In the genomic region with DNA sequence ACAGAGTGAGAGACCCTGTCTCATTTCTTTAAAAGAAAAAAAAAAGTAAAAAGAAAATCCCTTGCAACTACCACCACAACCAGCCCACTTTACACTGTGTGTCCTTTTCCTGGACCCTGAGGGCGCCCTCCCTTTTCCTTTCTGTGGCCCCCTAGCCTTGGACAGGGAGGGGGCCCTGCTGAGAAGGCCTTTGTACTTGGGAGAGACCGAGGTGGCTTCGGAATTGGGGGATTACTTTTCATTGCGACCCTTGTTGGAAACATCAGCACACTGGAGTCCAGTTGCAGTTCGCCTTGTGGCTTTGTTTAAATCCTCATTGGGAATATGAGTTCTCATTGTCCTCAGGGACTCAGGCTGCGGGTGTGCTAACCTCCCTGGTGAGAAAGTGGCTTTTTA, we compare ENCODE assay signal across 22 cellular contexts. TPM values are rescaled to one million over a fixed set of nuclear protein-coding genes. Genes with fewer than 3 reads are reported as not detected.
A peak's percentile ranks its signal among the peaks of the same experiment; 100 is the strongest.
DNase-seq lines count a peak whose midpoint lies in the region; ATAC-seq and TF ChIP-seq lines count a peak whose summit lies in the region.
"Had no signal": no experiment of that assay in that cellular context is flagged by ENCODE, and none has a peak within 500 bp of the region (broad histone marks: within the 10 kb centered on the region; RNA-seq: fewer than 3 reads in every experiment).

No MANE protein-coding gene starts in this region.

- no peaks in the 10 kb centered on the region for H3K36me3 ChIP-seq in ectodermal cell (ENCODE audit: control insufficient read depth, insufficient read depth, low read length)
- H3K36me3 ChIP-seq in neural progenitor cell, result no peaks in the 10 kb centered on the region
- H3K36me3 ChIP-seq in gastrocnemius medialis, result no peaks in the 10 kb centered on the region

- no peaks in the 10 kb centered on the region for H3K79me2 ChIP-seq in neural progenitor cell (ENCODE audit: low read depth)

- H3K9me3 ChIP-seq in ectodermal cell (ENCODE audit: control insufficient read depth, low read length), result no peaks in the 10 kb centered on the region
- H3K9me3 ChIP-seq in neural progenitor cell (ENCODE audit: low read depth), result no peaks in the 10 kb centered on the region
- no peaks in the 10 kb centered on the region for H3K9me3 ChIP-seq in gastrocnemius medialis
- H3K9me3 ChIP-seq: tibial artery had no signal

- H3K9me3 Mint-ChIP-seq in neural progenitor cell (no peaks in the 10 kb centered on the region), glutamatergic neuron (ENCODE audit: unreplicated experiment) (peaks cover 5% of the 10 kb centered on the region)
- H3K9me3 Mint-ChIP-seq: activated naive CD4-positive, alpha-beta T cell treated with anti-CD3 and anti-CD28 coated beads for 36 hours; CD8-positive, alpha-beta memory T cell; immature natural killer cell; natural killer cell treated with Interleukin-12 subunit alpha and Interleukin-12 subunit beta and Interleukin-15 and Interleukin-18, amount 100 ng/mL, for 72 hours; T-helper 1 cell treated with Interleukin-12 subunit alpha and Interleukin-12 subunit beta and Interleukin-4 antibody, amounts not matched to agents 30 μg/mL and 1 μg/mL, for 36 hours had no signal

- intact Hi-C loops in gastrocnemius medialis (cut with DNase I; ENCODE audit: low total_unique reads), result no loop called here

- peaks cover 48% of the 10 kb centered on the region for H3K4me1 Mint-ChIP-seq in neural progenitor cell
- H3K4me1 Mint-ChIP-seq in glutamatergic neuron (ENCODE audit: low read depth, unreplicated experiment), result peaks cover 19% of the 10 kb centered on the region
- H3K4me1 Mint-ChIP-seq: CD8-positive, alpha-beta memory T cell had no signal

- H3K4me1 ChIP-seq in ectodermal cell (ENCODE audit: control insufficient read depth, insufficient read depth, low read length) (peaks cover 22% of the 10 kb centered on the region), neural progenitor cell (peaks cover 23% of the 10 kb centered on the region), gastrocnemius medialis (peaks cover 12 to 17% of the 10 kb centered on the region in 2 donors)

- H3K27ac Mint-ChIP-seq in neural progenitor cell (peak overlapping the region; percentile 99), glutamatergic neuron (ENCODE audit: unreplicated experiment) (no peak overlapping the region)
- H3K27ac Mint-ChIP-seq: activated naive CD4-positive, alpha-beta T cell treated with anti-CD3 and anti-CD28 coated beads for 36 hours; immature natural killer cell; natural killer cell treated with Interleukin-12 subunit alpha and Interleukin-12 subunit beta and Interleukin-15 and Interleukin-18, amount 100 ng/mL, for 72 hours; T-helper 1 cell treated with Interleukin-12 subunit alpha and Interleukin-12 subunit beta and Interleukin-4 antibody, amounts not matched to agents 30 μg/mL and 1 μg/mL, for 36 hours had no signal

- H3K4me3 Mint-ChIP-seq in neural progenitor cell (peak overlapping the region; percentile 76), glutamatergic neuron (ENCODE audit: unreplicated experiment) (no peak overlapping the region)
- H3K4me3 Mint-ChIP-seq: activated naive CD4-positive, alpha-beta T cell treated with anti-CD3 and anti-CD28 coated beads for 36 hours; CD8-positive, alpha-beta memory T cell; immature natural killer cell; natural killer cell treated with Interleukin-12 subunit alpha and Interleukin-12 subunit beta and Interleukin-15 and Interleukin-18, amount 100 ng/mL, for 72 hours; T-helper 1 cell treated with Interleukin-12 subunit alpha and Interleukin-12 subunit beta and Interleukin-4 antibody, amounts not matched to agents 30 μg/mL and 1 μg/mL, for 36 hours had no signal

- peaks cover 18% of the 10 kb centered on the region for H4K20me1 ChIP-seq in neural progenitor cell (ENCODE audit: low read depth)

- H3K4me3 ChIP-seq in ectodermal cell (ENCODE audit: insufficient read depth, low read depth, low read length) (no peak overlapping the region), neural progenitor cell (peak overlapping the region; percentile 23), gastrocnemius medialis (no peak overlapping the region)
- H3K4me3 ChIP-seq: lung, tibial artery had no signal

- TF ChIP-seq POLR2A in gastrocnemius medialis (IDR thresholded peaks at IDR 0.05), result no peak

- H3K9ac ChIP-seq in neural progenitor cell, result no peak overlapping the region

- H3K27me3 Mint-ChIP-seq in neural progenitor cell (ENCODE audit: insufficient read depth, low read depth), result peaks cover 12% of the 10 kb centered on the region
- H3K27me3 Mint-ChIP-seq in glutamatergic neuron (ENCODE audit: unreplicated experiment), result peaks cover 4% of the 10 kb centered on the region
- H3K27me3 Mint-ChIP-seq: CD8-positive, alpha-beta memory T cell; natural killer cell treated with Interleukin-12 subunit alpha and Interleukin-12 subunit beta and Interleukin-15 and Interleukin-18, amount 100 ng/mL, for 72 hours had no signal

- ATAC-seq in gastrocnemius medialis, result no peak
- ATAC-seq: natural killer cell treated with Interleukin-12 subunit alpha and Interleukin-12 subunit beta and Interleukin-15 and Interleukin-18, amount 100 ng/mL, for 72 hours; Right ventricle myocardium inferior had no signal

- WGBS in ectodermal cell, 2 experiments, result 16 to 22% methylated on average over 6 of the region's 6 CpGs

- peak; percentile 39 for DNase-seq in activated effector memory CD4-positive, alpha-beta T cell treated with anti-CD3 and anti-CD28 coated beads, Interleukin-2, amount 50 U/mL, for 16 hours
- DNase-seq in activated effector memory CD4-positive, alpha-beta T cell treated with Interleukin-2 at 50 U/mL for 16 hours, result no peak
- DNase-seq in neural progenitor cell (ENCODE audit: low spot score) (no peak), NCI-H1417 treated with DMSO at 0.1 percent for 48 hours (lab: John Stamatoyannopoulos, UW) (no peak), gastrocnemius medialis (no peak), glutamatergic neuron (no peak), retina (no peak)
- DNase-seq: activated CD4-positive, CD25-positive, alpha-beta regulatory T cell; activated naive CD4-positive, alpha-beta T cell treated with anti-CD3 and anti-CD28 coated beads for 36 hours; CD8-positive, alpha-beta memory T cell; cortex of kidney; immature natural killer cell; NCI-H1694; NCI-H226; NK-92 treated with Interleukin-12 subunit alpha and Interleukin-12 subunit beta, amount 100 ng/mL, for 24 hours; stimulated activated CD4-positive, alpha-beta T cell treated with anti-CD3 and anti-CD28 coated beads, Interleukin-4, amount 100 ng/mL, for 4 hours had no signal

- peak overlapping the region; percentile 71 for H3K4me2 ChIP-seq in neural progenitor cell

- H3K27me3 ChIP-seq in ectodermal cell (ENCODE audit: control insufficient read depth, insufficient read depth, low read length, poor library complexity, severe bottlenecking), result no peaks in the 10 kb centered on the region
- no peaks in the 10 kb centered on the region for H3K27me3 ChIP-seq in neural progenitor cell
- no peaks in the 10 kb centered on the region for H3K27me3 ChIP-seq in gastrocnemius medialis
- H3K27me3 ChIP-seq: tibial artery had no signal

- H3K27ac ChIP-seq in ectodermal cell (ENCODE audit: insufficient read depth, low read depth, low read length, poor library complexity, severe bottlenecking) (peak overlapping the region; percentile 79), neural progenitor cell (peak overlapping the region; percentile 91), gastrocnemius medialis (no peak overlapping the region)
- H3K27ac ChIP-seq: tibial artery had no signal

- in situ Hi-C loops in gastrocnemius medialis (cut with MboI; ENCODE audit: low sequenced_read_pairs in 4 of 4), result no loop called here

- H3K36me3 Mint-ChIP-seq in neural progenitor cell (peaks cover 9% of the 10 kb centered on the region), glutamatergic neuron (ENCODE audit: unreplicated experiment) (no peaks in the 10 kb centered on the region)
- H3K36me3 Mint-ChIP-seq: natural killer cell treated with Interleukin-12 subunit alpha and Interleukin-12 subunit beta and Interleukin-15 and Interleukin-18, amount 100 ng/mL, for 72 hours had no signal

- TF ChIP-seq CTCF in neural progenitor cell (IDR thresholded peaks at IDR 0.05) (no peak), gastrocnemius medialis (IDR thresholded peaks at IDR 0.05 in 4 of 5, conservative IDR thresholded peaks at IDR 0.05 in 1 of 5) (no peak), glutamatergic neuron (IDR thresholded peaks at IDR 0.05; ENCODE audit: partially characterized antibody, unreplicated experiment) (no peak)

- H3F3A ChIP-seq in neural progenitor cell (ENCODE audit: low read depth), result peaks cover 27% of the 10 kb centered on the region

- H2AFZ ChIP-seq in neural progenitor cell (replicated peaks), result no peak overlapping the region

RNA-seq across cellular contexts. Expression of a gene that starts 9.4 kb away (rescaled TPM):
- 20.3 TPM for polyA plus RNA-seq in ectodermal cell (2013, experiment 1 of 4)
- 19.7 TPM for polyA plus RNA-seq in ectodermal cell (2013, experiment 2 of 4)
- polyA plus RNA-seq in ectodermal cell (2013, experiment 3 of 4), result 13.8 TPM
- polyA plus RNA-seq in ectodermal cell (2013, experiment 4 of 4), result 17.9 TPM
- 22.8 and 33.0 TPM in 2 replicates for total RNA-seq in neural progenitor cell (ENCODE audit: low replicate concordance)
- total RNA-seq in gastrocnemius medialis, result 1 to 10 TPM; 2.5 to 7.3 (median 3.5) TPM
- total RNA-seq in glutamatergic neuron (ENCODE audit: unreplicated experiment), result 34.3 TPM

RNA-seq across cellular contexts. Expression of a gene that starts 33.7 kb away (rescaled TPM):
- 9.3 TPM for polyA plus RNA-seq in ectodermal cell (2013, experiment 1 of 4)
- 10.6 TPM for polyA plus RNA-seq in ectodermal cell (2013, experiment 2 of 4)
- 8.1 TPM for polyA plus RNA-seq in ectodermal cell (2013, experiment 3 of 4)
- polyA plus RNA-seq in ectodermal cell (2013, experiment 4 of 4), result 9.6 TPM
- total RNA-seq in neural progenitor cell (ENCODE audit: low replicate concordance) (7.7 and 13.0 TPM in 2 replicates), gastrocnemius medialis (1 to 10 TPM; 1.8 to 3.6 (median 2.8) TPM), glutamatergic neuron (ENCODE audit: unreplicated experiment) (14.1 TPM)

Comparison
In these comparisons a context has a peak if more than half of its experiments do, and no peak if none do; other contexts are left out.
1. H3K27ac ChIP-seq: peak in ectodermal cell (single experiment) and neural progenitor cell (single experiment); none in gastrocnemius medialis (0 of 4).